In the genomic region with DNA sequence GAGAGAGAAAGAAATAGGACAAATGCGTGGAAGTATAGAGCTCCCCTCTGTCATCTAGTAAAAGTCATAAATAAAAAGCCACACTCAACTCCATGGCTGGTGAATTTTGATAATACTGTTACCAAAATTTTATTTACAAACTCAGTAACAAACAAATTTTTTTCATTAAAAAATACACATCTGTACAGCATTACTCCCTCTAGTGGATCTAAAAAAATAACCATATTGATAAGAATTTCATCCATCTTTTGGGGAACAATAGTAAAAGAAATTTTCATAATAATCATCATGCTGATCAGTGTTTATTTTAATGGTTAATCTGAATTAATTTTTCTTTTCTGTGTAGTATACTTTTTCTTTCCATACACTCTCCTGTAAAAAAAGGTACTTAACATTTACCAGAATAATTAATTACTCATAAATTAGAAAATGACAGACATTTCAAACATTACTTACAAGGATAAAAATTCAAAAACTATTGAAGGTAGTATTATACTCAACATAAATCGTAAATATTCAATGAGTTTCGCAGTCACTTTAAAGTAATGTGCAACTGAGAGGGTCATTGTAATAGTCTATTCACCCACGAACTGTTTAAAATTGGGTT, we compare ENCODE assay signal across 10 cellular contexts.
DNase-seq lines count a peak whose midpoint lies in the region; ATAC-seq and TF ChIP-seq lines count a peak whose summit lies in the region.
"Had no signal": no experiment of that assay in that cellular context is flagged by ENCODE, and none has a peak within 500 bp of the region (broad histone marks: within the 10 kb centered on the region; RNA-seq: fewer than 3 reads in every experiment).

No MANE protein-coding gene starts in this region.

- no peak for TF ChIP-seq POLR2A in ovary (IDR thresholded peaks at IDR 0.05)

- no peak for TF ChIP-seq EP300 in ovary (IDR thresholded peaks at IDR 0.05)

- no peak for ATAC-seq in HG02678 (IDR thresholded peaks at IDR 0.05; ENCODE audit: unreplicated experiment)
- ATAC-seq: stimulated activated memory B cell treated with anti-CD40 and anti-IgM and Interleukin-4, amounts not matched to agents 10 μg/mL and 1 μg/mL and 100 μg/mL, for 72 hours had no signal

- no peaks in the 10 kb centered on the region for H3K4me1 ChIP-seq in colonic mucosa
- H3K4me1 ChIP-seq in parathyroid adenoma, result no peaks in the 10 kb centered on the region
- no peaks in the 10 kb centered on the region for H3K4me1 ChIP-seq in ovary (ENCODE audit: insufficient read depth)

- no peak overlapping the region for H3K9ac ChIP-seq in colonic mucosa (ENCODE audit: low read depth in 2 of 2, low read length in 2 of 2)
- no peak overlapping the region for H3K9ac ChIP-seq in parathyroid adenoma

- H3K27ac ChIP-seq in colonic mucosa (no peak overlapping the region), parathyroid adenoma (no peak overlapping the region), ovary (no peak overlapping the region)

- intact Hi-C loops in colonic mucosa (cut with DNase I) (no loop called here), ovary (cut with DNase I) (loop anchor here in 1 of 4 donors (5.0 kb wide), 1 partner anchor 222 kb away; no protein-coding TSS in a partner anchor)

- H3K79me2 ChIP-seq in parathyroid adenoma, result no peaks in the 10 kb centered on the region

- no peak overlapping the region for H3K4me2 ChIP-seq in parathyroid adenoma (ENCODE audit: low read length)

- H3K4me3 ChIP-seq in colonic mucosa (no peak overlapping the region), parathyroid adenoma (ENCODE audit: low read depth, low read length) (no peak overlapping the region), ovary (no peak overlapping the region)

- H3K27me3 ChIP-seq in colonic mucosa (no peaks in the 10 kb centered on the region), parathyroid adenoma (ENCODE audit: control insufficient read depth, insufficient read depth, low read length) (no peaks in the 10 kb centered on the region), ovary (no peaks in the 10 kb centered on the region)

- peak; percentile 10 for DNase-seq in EH (ENCODE audit: low read depth)
- DNase-seq in NCI-H2227 treated with DMSO at 0.1 percent for 48 hours (lab: John Stamatoyannopoulos, UW), result peak; percentile 46
- no peak for DNase-seq in colonic mucosa
- DNase-seq in GDM1 (lab: John Stamatoyannopoulos, UW), result no peak
- DNase-seq in effector CD8-positive, alpha-beta T cell (lab: John Stamatoyannopoulos, UW), result no peak
- DNase-seq in ovary, result no peak
- DNase-seq: aorta had no signal

- TF ChIP-seq CTCF in colonic mucosa (IDR thresholded peaks at IDR 0.05) (peak; percentile 23), parathyroid adenoma (IDR thresholded peaks at IDR 0.05) (peak; percentile 55), ovary (IDR thresholded peaks at IDR 0.05) (peak in 1 of 3 donors; percentile 38)

- H3K9me3 ChIP-seq in colonic mucosa, result no peaks in the 10 kb centered on the region
- H3K9me3 ChIP-seq in parathyroid adenoma (ENCODE audit: control insufficient read depth, low read length), result no peaks in the 10 kb centered on the region
- H3K9me3 ChIP-seq in ovary, result no peaks in the 10 kb centered on the region

- H3K36me3 ChIP-seq in colonic mucosa (no peaks in the 10 kb centered on the region), parathyroid adenoma (ENCODE audit: control insufficient read depth, insufficient read depth, low read length) (no peaks in the 10 kb centered on the region), ovary (no peaks in the 10 kb centered on the region)

- H2AFZ ChIP-seq in parathyroid adenoma, result no peak overlapping the region

- 56 to 64% (median 57%) methylated on average over 4 of the region's 4 CpGs for WGBS in ovary, 3 donors

Comparison
In these comparisons a context has a peak if more than half of its experiments do, and no peak if none do; other contexts are left out.
1. DNase-seq: peak in EH (single experiment) and NCI-H2227 treated with DMSO at 0.1 percent for 48 hours (single experiment); none in colonic mucosa (single experiment), GDM1 (single experiment), effector CD8-positive, alpha-beta T cell (single experiment) and ovary (0 of 5).